14 cellular contexts compared by ENCODE assay signal in the genomic region with DNA sequence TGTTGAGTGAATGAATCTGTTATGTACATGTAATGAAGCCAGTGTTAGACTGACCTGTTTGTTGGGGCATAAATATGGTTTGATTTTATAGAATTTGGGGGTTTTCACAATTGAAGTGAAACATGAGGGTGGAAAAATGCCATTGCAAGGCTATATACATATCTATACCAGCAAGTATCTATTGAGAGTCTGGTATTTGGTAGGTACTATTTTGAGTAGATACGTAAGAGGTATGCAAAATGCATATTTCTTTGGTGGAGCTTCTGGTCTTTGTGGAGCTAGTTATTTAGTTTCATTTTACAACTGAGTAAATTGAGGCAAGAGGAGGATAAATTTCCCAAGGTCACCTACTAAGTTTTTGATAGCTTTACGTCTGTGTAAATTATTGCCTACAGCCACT. TPM values are rescaled to one million over a fixed set of nuclear protein-coding genes. Genes with fewer than 3 reads are reported as not detected.
A peak's percentile ranks its signal among the peaks of the same experiment; 100 is the strongest.
DNase-seq lines count a peak whose midpoint lies in the region; ATAC-seq and TF ChIP-seq lines count a peak whose summit lies in the region.
"Had no signal": no experiment of that assay in that cellular context is flagged by ENCODE, and none has a peak within 500 bp of the region (broad histone marks: within the 10 kb centered on the region; RNA-seq: fewer than 3 reads in every experiment).

No MANE protein-coding gene starts in this region.

- no peaks in the 10 kb centered on the region for H3K9me3 ChIP-seq in ovary
- H3K9me3 ChIP-seq: Peyer's patch had no signal

- H3K9me3 Mint-ChIP-seq in endothelial cell (ENCODE audit: unreplicated experiment): no peaks in the 10 kb centered on the region

- DNase-seq in endothelial cell (ENCODE audit: low spot score): no peak
- DNase-seq in pons (ENCODE audit: low spot score): no peak
- no peak for DNase-seq in ovary
- no peak for DNase-seq in epidermal melanocyte (ENCODE audit: insufficient read length, low spot score)
- no peak for DNase-seq in amygdala (lab: John Stamatoyannopoulos, UW)
- DNase-seq: activated CD4-positive, alpha-beta T cell treated with anti-CD3 and anti-CD28 coated beads, Interleukin-2, amount 50 U/mL, for 4 hours; CD4-positive, CD25-positive, alpha-beta regulatory T cell; stimulated activated naive CD4-positive, alpha-beta T cell had no signal

- no peak for TF ChIP-seq EP300 in ovary (IDR thresholded peaks at IDR 0.05)

- intact Hi-C loops in ovary (cut with DNase I): no loop called here

- peak overlapping the region; percentile 38 for H3K4me3 Mint-ChIP-seq in endothelial cell (ENCODE audit: unreplicated experiment)
- H3K4me3 Mint-ChIP-seq: CD4-positive, CD25-positive, alpha-beta regulatory T cell had no signal

- no peaks in the 10 kb centered on the region for H3K27me3 ChIP-seq in ovary
- H3K27me3 ChIP-seq: Peyer's patch had no signal

- WGBS in ovary, 3 donors: 95 to 96% (median 95%) methylated on average over 2 of the region's 2 CpGs

- H3K27ac Mint-ChIP-seq in endothelial cell (ENCODE audit: unreplicated experiment): no peak overlapping the region

- peak; percentile 45 for ATAC-seq in GM18499 (IDR thresholded peaks at IDR 0.05; ENCODE audit: insufficient read depth, unreplicated experiment)
- peak; percentile 43 for ATAC-seq in GM21515 (IDR thresholded peaks at IDR 0.05; ENCODE audit: unreplicated experiment)
- ATAC-seq in HG03139 (IDR thresholded peaks at IDR 0.05; ENCODE audit: unreplicated experiment): peak; percentile 38

- peaks cover 10% of the 10 kb centered on the region for H3K4me1 Mint-ChIP-seq in endothelial cell (ENCODE audit: unreplicated experiment)

- no peaks in the 10 kb centered on the region for H3K36me3 Mint-ChIP-seq in endothelial cell (ENCODE audit: low read depth, unreplicated experiment)

- H3K27ac ChIP-seq in ovary: no peak overlapping the region

- peaks cover 4% of the 10 kb centered on the region for H3K4me1 ChIP-seq in ovary (ENCODE audit: insufficient read depth)

- no peak overlapping the region for H3K4me3 ChIP-seq in ovary
- H3K4me3 ChIP-seq: lung, Peyer's patch had no signal

- H3K27me3 Mint-ChIP-seq in endothelial cell (ENCODE audit: unreplicated experiment): no peaks in the 10 kb centered on the region

- TF ChIP-seq CTCF in endothelial cell (IDR thresholded peaks at IDR 0.05; ENCODE audit: unreplicated experiment) (no peak), ovary (IDR thresholded peaks at IDR 0.05) (no peak)

- H3K36me3 ChIP-seq in ovary: no peaks in the 10 kb centered on the region
- H3K36me3 ChIP-seq: Peyer's patch had no signal

- no peak for TF ChIP-seq POLR2A in ovary (IDR thresholded peaks at IDR 0.05)

RNA-seq across cellular contexts. Expression of a gene that starts 7.3 kb away (rescaled TPM):
- total RNA-seq in endothelial cell (ENCODE audit: unreplicated experiment): 72.6 TPM
- 10 to 100 TPM; 52.8 to 84.0 (median 73.9) TPM for total RNA-seq in ovary
- polyA plus RNA-seq in ovary: 10 to 100 TPM; 35.2 to 52.5 TPM

RNA-seq across cellular contexts. Expression of a gene that starts 26.2 kb away (rescaled TPM):
- total RNA-seq in endothelial cell (ENCODE audit: unreplicated experiment) (28.6 TPM), ovary (10 to 100 TPM; 10.3 to 25.0 (median 21.5) TPM)
- 10 to 100 TPM; 16.7 to 23.1 TPM for polyA plus RNA-seq in ovary

RNA-seq across cellular contexts. Expression of a gene that starts 48.2 kb away (rescaled TPM):
- total RNA-seq in endothelial cell (ENCODE audit: unreplicated experiment) (not detected), ovary (10 to 100 TPM in 1 of 7 donors, 1 to 10 TPM in 6; 1.4 to 27.7 (median 5.6) TPM)
- polyA plus RNA-seq in ovary: 10 to 100 TPM in 1 of 2 donors, 1 to 10 TPM in 1; 8.9 to 93.0 TPM
- total RNA-seq: MCF 10A had no signal
